In genomic region chr6:149834513-149835481, GRCh38 we compare ENCODE assay signal across 8 cellular contexts. TPM values are rescaled to one million over a fixed set of nuclear protein-coding genes. Genes with fewer than 3 reads are reported as not detected.
DNase-seq lines count a peak whose midpoint lies in the region; ATAC-seq and TF ChIP-seq lines count a peak whose summit lies in the region.

No MANE protein-coding gene starts in this region.

- H3K27ac ChIP-seq in DND-41 (ENCODE audit: low read length) (no peak overlapping the region), sigmoid colon (no peak overlapping the region)

- TF ChIP-seq CTCF in DND-41 (IDR thresholded peaks at IDR 0.05; ENCODE audit: borderline replicate concordance, extremely low read depth, low read length, poor library complexity, severe bottlenecking): peak; percentile 96
- TF ChIP-seq CTCF in LNCAP (IDR thresholded peaks at IDR 0.05): peak; percentile 84
- peak; percentile 76 to 95 (median 92) for TF ChIP-seq CTCF in sigmoid colon (IDR thresholded peaks at IDR 0.05)

- H3K36me3 ChIP-seq in DND-41 (ENCODE audit: insufficient read depth, low read length) (no peaks in the 10 kb centered on the region), sigmoid colon (peaks cover 0 to 37% (median 0%) of the 10 kb centered on the region in 4 donors)

- H3K4me3 ChIP-seq in DND-41 (ENCODE audit: low read depth in 1 of 2, low read length in 2 of 2) (no peak overlapping the region), sigmoid colon (no peak overlapping the region)

- H3K9me3 Mint-ChIP-seq in activated naive CD8-positive, alpha-beta T cell treated with anti-CD3 and anti-CD28 coated beads, Interleukin-2, amount 50 U/mL, for 24 hours: no peaks in the 10 kb centered on the region

- H3K4me1 ChIP-seq in DND-41 (ENCODE audit: insufficient read depth, low read length): peaks cover 5% of the 10 kb centered on the region
- no peaks in the 10 kb centered on the region for H3K4me1 ChIP-seq in sigmoid colon

- H3K9me3 ChIP-seq in DND-41 (ENCODE audit: insufficient read depth, low read length, severe bottlenecking) (no peaks in the 10 kb centered on the region), sigmoid colon (peaks cover 0 to 2% (median 0%) of the 10 kb centered on the region in 4 donors)

- intact Hi-C loops in left ventricle myocardium superior (cut with micrococcal nuclease) (loop anchor here (5.0 kb wide), 1 partner anchor 93 kb away; no protein-coding TSS in a partner anchor), sigmoid colon (cut with DNase I) (loop anchor here (1.0 to 2.0 kb wide), 3 partner anchors 31 to 182 kb away; no protein-coding TSS in a partner anchor)

- peak; percentile 84 for DNase-seq in DND-41
- peak; percentile 34 to 71 (median 57) for DNase-seq in T-helper 1 cell
- DNase-seq in activated naive CD8-positive, alpha-beta T cell treated with anti-CD3 and anti-CD28 coated beads, Interleukin-2, amount 50 U/mL, for 24 hours: peak; percentile 70
- no peak for DNase-seq in left ventricle myocardium superior
- no peak for DNase-seq in sigmoid colon

- TF ChIP-seq EP300 in sigmoid colon (IDR thresholded peaks at IDR 0.05): no peak

- H3K9ac ChIP-seq in DND-41 (ENCODE audit: low read depth, low read length): no peak overlapping the region

- H3K27me3 Mint-ChIP-seq in activated naive CD8-positive, alpha-beta T cell treated with anti-CD3 and anti-CD28 coated beads, Interleukin-2, amount 50 U/mL, for 24 hours: no peaks in the 10 kb centered on the region

- H3K4me2 ChIP-seq in DND-41 (ENCODE audit: insufficient read depth, low read length): no peak overlapping the region

- no peaks in the 10 kb centered on the region for H3K4me1 Mint-ChIP-seq in activated naive CD8-positive, alpha-beta T cell treated with anti-CD3 and anti-CD28 coated beads, Interleukin-2, amount 50 U/mL, for 24 hours

- ATAC-seq in DND-41 (ENCODE audit: insufficient read depth, low read depth): peak; percentile 92
- ATAC-seq in activated naive CD8-positive, alpha-beta T cell treated with anti-CD3 and anti-CD28 coated beads, Interleukin-2, amount 50 U/mL, for 24 hours: no peak
- ATAC-seq in left ventricle myocardium superior: peak; percentile 34
- ATAC-seq in HG02623 (IDR thresholded peaks at IDR 0.05; ENCODE audit: unreplicated experiment): no peak
- ATAC-seq in HG02759 (IDR thresholded peaks at IDR 0.05; ENCODE audit: unreplicated experiment): no peak

- H3K4me3 Mint-ChIP-seq in activated naive CD8-positive, alpha-beta T cell treated with anti-CD3 and anti-CD28 coated beads, Interleukin-2, amount 50 U/mL, for 24 hours: no peak overlapping the region

- WGBS in sigmoid colon, 2 donors: 45 to 54% methylated on average over 5 of the region's 5 CpGs

- H3K36me3 Mint-ChIP-seq in activated naive CD8-positive, alpha-beta T cell treated with anti-CD3 and anti-CD28 coated beads, Interleukin-2, amount 50 U/mL, for 24 hours (ENCODE audit: low read depth): no peaks in the 10 kb centered on the region

- no peak overlapping the region for H2AFZ ChIP-seq in DND-41 (ENCODE audit: low read depth, low read length)

- no peaks in the 10 kb centered on the region for H3K79me2 ChIP-seq in DND-41 (ENCODE audit: insufficient read depth, low read length)

- H4K20me1 ChIP-seq in DND-41 (ENCODE audit: insufficient read depth, low read length): 0 out of 2 replicates have a peak, but pooled peaks cover 4% of the 10 kb centered on the region

- no peak for TF ChIP-seq POLR2A in sigmoid colon (IDR thresholded peaks at IDR 0.05)

- H3K27me3 ChIP-seq in DND-41 (ENCODE audit: insufficient read depth, low read length, poor library complexity) (no peaks in the 10 kb centered on the region), sigmoid colon (no peaks in the 10 kb centered on the region)

- no peak overlapping the region for H3K27ac Mint-ChIP-seq in activated naive CD8-positive, alpha-beta T cell treated with anti-CD3 and anti-CD28 coated beads, Interleukin-2, amount 50 U/mL, for 24 hours

RNA-seq across cellular contexts. Expression of gene LRP11, which starts 29.4 kb away (rescaled TPM):
- total RNA-seq in left ventricle myocardium superior: 21.5 TPM
- total RNA-seq in sigmoid colon: 10 to 100 TPM; 17.2 to 71.7 (median 21.5) TPM
- 10 to 100 TPM in 1 of 3 donors, 1 to 10 TPM in 2; 2.4 to 11.7 (median 3.5) TPM for polyA plus RNA-seq in sigmoid colon

Comparison
In these comparisons a context has a peak if more than half of its experiments do, and no peak if none do; other contexts are left out.
1. ATAC-seq: peak in DND-41 (single experiment) and left ventricle myocardium superior (single experiment); none in activated naive CD8-positive, alpha-beta T cell treated with anti-CD3 and anti-CD28 coated beads, Interleukin-2, amount 50 U/mL, for 24 hours (single experiment), HG02623 (single experiment) and HG02759 (single experiment).
2. DNase-seq: peak in DND-41 (single experiment), T-helper 1 cell (5 of 5) and activated naive CD8-positive, alpha-beta T cell treated with anti-CD3 and anti-CD28 coated beads, Interleukin-2, amount 50 U/mL, for 24 hours (single experiment); none in left ventricle myocardium superior (single experiment) and sigmoid colon (single experiment).
3. Peak in every context shown above with its lines, with median percentiles within 50 percentile points of each other: CTCF ChIP-seq.